In the genomic region with DNA sequence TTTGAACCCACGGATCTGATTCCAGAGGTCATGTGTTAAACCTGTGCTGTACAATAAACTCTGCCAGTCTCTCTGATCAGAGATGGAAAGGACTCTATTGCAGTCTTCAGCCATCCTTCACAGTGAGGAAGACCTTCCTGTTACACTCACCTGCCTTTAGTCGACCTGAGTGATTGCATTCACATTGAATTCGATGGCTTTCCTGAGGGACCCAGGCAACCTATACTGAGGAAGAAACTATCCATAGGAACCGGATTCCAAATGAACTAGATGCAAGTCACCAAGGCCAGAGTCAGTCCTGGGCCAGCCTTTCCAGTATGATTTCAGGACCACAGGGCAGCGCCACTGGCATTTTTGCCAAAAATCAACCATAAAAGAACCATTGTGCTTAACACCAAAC, we compare ENCODE assay signal across 21 cellular contexts. TPM values are rescaled to one million over a fixed set of nuclear protein-coding genes. Genes with fewer than 3 reads are reported as not detected.
DNase-seq lines count a peak whose midpoint lies in the region; ATAC-seq, FAIRE-seq and TF ChIP-seq lines count a peak whose summit lies in the region.
"Had no signal": no experiment of that assay in that cellular context is flagged by ENCODE, and none has a peak within 500 bp of the region (broad histone marks: within the 10 kb centered on the region; RNA-seq: fewer than 3 reads in every experiment).

No MANE protein-coding gene starts in this region.

- H3T11ph ChIP-seq in H9 (ENCODE audit: low read length), result no peak overlapping the region

- peak overlapping the region; percentile 19 for H3K4me3 Mint-ChIP-seq in activated naive CD4-positive, alpha-beta T cell treated with anti-CD3 and anti-CD28 coated beads, Interleukin-2, amount 50 U/mL, for 24 hours
- no peak overlapping the region for H3K4me3 Mint-ChIP-seq in activated naive CD4-positive, alpha-beta T cell treated with anti-CD3 and anti-CD28 coated beads, Interleukin-2, amount 10 ng/mL, durations not matched to agents 7 days and 5 days
- H3K4me3 Mint-ChIP-seq in H9, result no peak overlapping the region
- H3K4me3 Mint-ChIP-seq: endodermal cell had no signal

- 0 out of 3 replicates have a peak overlapping the region, but pooled peaks have one; percentile 28 for H2BK15ac ChIP-seq in IMR-90 (ENCODE audit: low read depth, low read length)
- H2BK15ac ChIP-seq in H9 (ENCODE audit: low read depth, low read length), result no peak overlapping the region

- BruUV-seq in IMR-90 (replicated peaks; lab: Mats Ljungman, UMichigan) (no TSS peak), HepG2 (replicated peaks; lab: Mats Ljungman, UMichigan) (no TSS peak)

- WGBS in IMR-90 (ENCODE audit: extremely low coverage in 2 of 2, insufficient read length in 1 of 2), 2 experiments, result 88% methylated on average over 3 of the region's 5 CpGs; no CpG with 5 or more reads in 1 of the 2 experiments
- 84% methylated on average over 5 of the region's 5 CpGs for WGBS in HepG2 (ENCODE audit: low lambda C conversion rate)
- 77 to 89% methylated on average over 3 to 5 of the region's 5 CpGs for WGBS in transverse colon (ENCODE audit: low coverage in 1 of 2), 2 donors
- no CpG with 5 or more reads among the region's 5 CpGs for WGBS in H9 (ENCODE audit: extremely low coverage, insufficient read length, low lambda C conversion rate)

- H3K27ac Mint-ChIP-seq in activated naive CD4-positive, alpha-beta T cell treated with anti-CD3 and anti-CD28 coated beads, Interleukin-2, amount 50 U/mL, for 24 hours, result peak overlapping the region; percentile 52
- no peak overlapping the region for H3K27ac Mint-ChIP-seq in activated naive CD4-positive, alpha-beta T cell treated with anti-CD3 and anti-CD28 coated beads, Interleukin-2, amount 10 ng/mL, durations not matched to agents 7 days and 5 days
- H3K27ac Mint-ChIP-seq in H9, result no peak overlapping the region

- H3K4ac ChIP-seq in IMR-90 (ENCODE audit: low read depth, low read length) (0 out of 2 replicates have a peak overlapping the region, but pooled peaks have one; percentile 12), H9 (ENCODE audit: low read depth, low read length) (no peak overlapping the region)

- no peak overlapping the region for H3K9ac ChIP-seq in IMR-90 (ENCODE audit: low read depth, low read length)
- H3K9ac ChIP-seq in HepG2 (ENCODE audit: insufficient read depth, low read depth, low read length), result no peak overlapping the region
- no peak overlapping the region for H3K9ac ChIP-seq in H9 (ENCODE audit: extremely low read depth, insufficient read length, low read length)

- H3K23ac ChIP-seq in IMR-90 (ENCODE audit: low read depth, low read length), result no peak overlapping the region
- H3K23ac ChIP-seq in H9 (ENCODE audit: insufficient read length, low read depth, low read length), result no peak overlapping the region

- H3K4me1 ChIP-seq in IMR-90 (ENCODE audit: control insufficient read depth, insufficient read depth, low read length) (peaks cover 12% of the 10 kb centered on the region), HepG2 (ENCODE audit: insufficient read depth, low read length) (peaks cover 82% of the 10 kb centered on the region), transverse colon (peaks cover 0 to 26% (median 9%) of the 10 kb centered on the region in 4 donors), H9 (ENCODE audit: insufficient read depth, low read length) (peaks cover 6% of the 10 kb centered on the region; the same call in 1 of the 2 replicates)

- H4K20me1 ChIP-seq in IMR-90 (ENCODE audit: insufficient read depth, low read length) (no peaks in the 10 kb centered on the region), HepG2 (ENCODE audit: insufficient read depth, low read length) (no peaks in the 10 kb centered on the region), H9 (ENCODE audit: control insufficient read depth, insufficient read depth, insufficient read length) (no peaks in the 10 kb centered on the region)

- TF ChIP-seq CTCF in IMR-90 (conservative IDR thresholded peaks at IDR 0.05; ENCODE audit: low read depth, low read length) (no peak), HepG2 (CRISPR knock-in tag; IDR thresholded peaks at IDR 0.05) (no peak), transverse colon (IDR thresholded peaks at IDR 0.05) (no peak), H9 (conservative IDR thresholded peaks at IDR 0.05) (no peak)

- dilution Hi-C loops in IMR-90 (cut with HindIII; ENCODE audit: low sequenced_read_pairs, unreplicated experiment), result no loop called here

- in situ Hi-C loops in IMR-90 (cut with MboI; ENCODE audit: low sequenced_read_pairs), result no loop called here
- in situ Hi-C loops in HepG2 (cut with HindIII; ENCODE audit: extremely low pct_ligation_motif_present, low pct_unique_long_range_greater_than_20kb), result no loop called here
- in situ Hi-C loops in transverse colon (cut with MboI; ENCODE audit: low pct_ligation_motif_present in 1 of 4, low pct_unique_long_range_greater_than_20kb in 1 of 4, low sequenced_read_pairs in 3 of 4), result loop anchor here in 1 of 4 donors (25.0 kb wide), 1 partner anchor 233 kb away; no protein-coding TSS in a partner anchor

- peaks cover 3% of the 10 kb centered on the region; the same call in 1 of the 2 replicates for H3K9me1 ChIP-seq in IMR-90 (ENCODE audit: insufficient read depth, low read length)

- H3K79me1 ChIP-seq in IMR-90 (ENCODE audit: low read depth in 1 of 2, low read length in 2 of 2), result no peaks in the 10 kb centered on the region; a peak in 1 of 4 replicates
- no peaks in the 10 kb centered on the region for H3K79me1 ChIP-seq in H9 (ENCODE audit: insufficient read depth, low read depth, low read length, poor library complexity, severe bottlenecking)

- no peak overlapping the region for H2BK12ac ChIP-seq in H9 (ENCODE audit: insufficient read length, low read depth, low read length)

- CTCF ChIA-PET in activated naive CD4-positive, alpha-beta T cell treated with anti-CD3 and anti-CD28 coated beads, Interleukin-2, amount 10 ng/mL, durations not matched to agents 7 days and 5 days (lab: Charles Lee), result interaction anchor here (0.8 to 2.4 kb wide), 7 partner anchors 20 to 101 kb away, joined by 3 to 18 read pairs (median 6); no protein-coding TSS in a partner anchor
- CTCF ChIA-PET in IMR-90 (lab: Yijun Ruan, JAX), result no interaction called here
- CTCF ChIA-PET in HepG2 (lab: Yijun Ruan, JAX; ENCODE audit: low intra/inter-chr PET ratio, low total read pairs), result no interaction called here

- H3K9me3 Mint-ChIP-seq in activated naive CD4-positive, alpha-beta T cell treated with anti-CD3 and anti-CD28 coated beads, Interleukin-2, amount 50 U/mL, for 24 hours, result peaks cover 6% of the 10 kb centered on the region
- peaks cover 10% of the 10 kb centered on the region for H3K9me3 Mint-ChIP-seq in activated naive CD4-positive, alpha-beta T cell treated with anti-CD3 and anti-CD28 coated beads, Interleukin-2, amount 10 ng/mL, durations not matched to agents 7 days and 5 days
- H3K9me3 Mint-ChIP-seq in H9, result peaks cover 9 to 11% of the 10 kb centered on the region in 2 experiments

- ATAC-seq in IMR-90 (ENCODE audit: low read depth), result no peak
- ATAC-seq in HepG2, result no peak
- ATAC-seq: Right ventricle myocardium inferior had no signal

- H3K18ac ChIP-seq in IMR-90 (ENCODE audit: low read depth, low read length), result no peak overlapping the region
- H3K18ac ChIP-seq in H9 (ENCODE audit: insufficient read length, low read depth, low read length), result no peak overlapping the region

- peaks cover 9% of the 10 kb centered on the region for H3K23me2 ChIP-seq in H9 (ENCODE audit: insufficient read length, low read depth, low read length, poor library complexity, severe bottlenecking)

- H2BK20ac ChIP-seq in IMR-90 (ENCODE audit: low read depth, low read length) (peak overlapping the region; percentile 26; the same call in 1 of the 2 replicates), H9 (ENCODE audit: low read depth, low read length, poor library complexity, severe bottlenecking) (no peak overlapping the region)

- H2BK5ac ChIP-seq in IMR-90 (ENCODE audit: low read depth, low read length, poor library complexity, severe bottlenecking), result no peak overlapping the region
- no peak overlapping the region for H2BK5ac ChIP-seq in H9 (ENCODE audit: insufficient read length, low read length)

- H3K4me2 ChIP-seq in IMR-90 (ENCODE audit: low read depth, low read length) (no peak overlapping the region), HepG2 (ENCODE audit: low read depth, low read length) (peak overlapping the region; percentile 0; the same call in 1 of the 2 replicates), H9 (ENCODE audit: insufficient read depth, insufficient read length, low read length) (no peak overlapping the region)

- no peak overlapping the region for H2BK120ac ChIP-seq in IMR-90 (ENCODE audit: low read depth, low read length)
- no peak overlapping the region for H2BK120ac ChIP-seq in H9 (ENCODE audit: low read depth, low read length, poor library complexity, severe bottlenecking)

- H3K36me3 ChIP-seq in IMR-90 (ENCODE audit: control insufficient read depth, insufficient read depth, low read length) (no peaks in the 10 kb centered on the region), HepG2 (replicated peaks in 1 of 2; ENCODE audit: control insufficient read depth in 1 of 2, insufficient read depth in 2 of 2, low read length in 2 of 2) (no peaks in the 10 kb centered on the region), transverse colon (no peaks in the 10 kb centered on the region)
- H3K36me3 ChIP-seq: ascending aorta, thoracic aorta had no signal

- H4K5ac ChIP-seq in IMR-90 (ENCODE audit: low read depth, low read length) (no peak overlapping the region), H9 (ENCODE audit: insufficient read length, low read depth, low read length) (no peak overlapping the region)

- H4K91ac ChIP-seq in IMR-90 (ENCODE audit: insufficient read depth, low read depth, low read length), result no peak overlapping the region
- H4K91ac ChIP-seq in H9 (ENCODE audit: insufficient read length, low read depth, low read length), result no peak overlapping the region

- 0 out of 2 replicates have a peak, but pooled peaks cover 2% of the 10 kb centered on the region for H3K27me3 ChIP-seq in IMR-90 (ENCODE audit: control insufficient read depth, insufficient read depth, low read length)
- H3K27me3 ChIP-seq in HepG2 (ENCODE audit: control insufficient read depth in 1 of 2, insufficient read depth in 2 of 2, low read length in 2 of 2), result no peaks in the 10 kb centered on the region
- H3K27me3 ChIP-seq in transverse colon, result no peaks in the 10 kb centered on the region
- H3K27me3 ChIP-seq in H9 (ENCODE audit: insufficient read depth, low read length), result no peaks in the 10 kb centered on the region; the same call in 1 of the 2 replicates
- H3K27me3 ChIP-seq: ascending aorta had no signal

- no peak overlapping the region for H4K8ac ChIP-seq in IMR-90 (ENCODE audit: low read depth in 2 of 2, low read length in 2 of 2)
- H4K8ac ChIP-seq in H9 (replicated peaks; ENCODE audit: insufficient read length, low read depth, low read length), result no peak overlapping the region

- TF ChIP-seq EP300 in HepG2 (IDR thresholded peaks at IDR 0.05; ENCODE audit: low read depth in 2 of 2, low read length in 2 of 2) (no peak), HepG2 (CRISPR knock-in tag; IDR thresholded peaks at IDR 0.05; ENCODE audit: borderline replicate concordance) (no peak), transverse colon (IDR thresholded peaks at IDR 0.05; ENCODE audit: low read depth) (no peak)

- H3K14ac ChIP-seq in IMR-90 (replicated peaks; ENCODE audit: low read depth, low read length) (no peak overlapping the region; the same call in 1 of the 2 replicates), H9 (ENCODE audit: insufficient read depth, low read length) (no peak overlapping the region)

- intact Hi-C loops in IMR-90 (cut with micrococcal nuclease) (no loop called here), HepG2 (cut with micrococcal nuclease; ENCODE audit: unreplicated experiment) (no loop called here), transverse colon (cut with DNase I; ENCODE audit: low total_unique reads) (no loop called here)

- no peak for DNase-seq in activated naive CD4-positive, alpha-beta T cell treated with anti-CD3 and anti-CD28 coated beads, Interleukin-2, amount 10 ng/mL, durations not matched to agents 7 days and 5 days
- DNase-seq in IMR-90 (no peak), HepG2 (ENCODE audit: low spot score) (no peak), transverse colon (no peak), H9 (no peak), EL (no peak)
- DNase-seq in central memory CD4-positive, alpha-beta T cell, result no peak
- DNase-seq: activated gamma-delta T cell treated with Interleukin-2 at 50 U/mL for 16 hours, Caco-2, Kasumi-1, left colon, NCI-H1105, NCI-H2107, NCI-H524, nucleus accumbens had no signal

- no peak for TF ChIP-seq RAD21 in IMR-90 (IDR thresholded peaks at IDR 0.05; ENCODE audit: low read length)
- no peak for TF ChIP-seq RAD21 in HepG2 (CRISPR knock-in tag; IDR thresholded peaks at IDR 0.05)

- H2AK5ac ChIP-seq in IMR-90 (ENCODE audit: low read depth, low read length) (no peak overlapping the region; the same call in 1 of the 2 replicates), H9 (ENCODE audit: insufficient read length, low read length) (no peak overlapping the region)

- H3K27ac ChIP-seq in IMR-90 (ENCODE audit: insufficient read depth, low read length) (no peak overlapping the region), HepG2 (ENCODE audit: extremely low read length, insufficient read depth, low read length) (peak overlapping the region; percentile 76), transverse colon (peak overlapping the region; percentile 55 to 74 (median 65)), H9 (ENCODE audit: insufficient read length, low read depth, low read length) (no peak overlapping the region)

- H2AFZ ChIP-seq in IMR-90 (replicated peaks; ENCODE audit: low read length, poor library complexity), result no peak overlapping the region
- H2AFZ ChIP-seq in HepG2 (ENCODE audit: low read length), result no peak overlapping the region
- no peak overlapping the region for H2AFZ ChIP-seq in H9 (ENCODE audit: low read length)

- no peak overlapping the region for H3K4me3 ChIP-seq in IMR-90 (ENCODE audit: insufficient read depth, low read depth, low read length)
- H3K4me3 ChIP-seq in HepG2 (replicated peaks in 1 of 3; ENCODE audit: insufficient read depth in 1 of 3, low read depth in 2 of 3, low read length in 3 of 3), result no peak overlapping the region
- H3K4me3 ChIP-seq in transverse colon, result no peak overlapping the region
- H3K4me3 ChIP-seq: ascending aorta, thoracic aorta had no signal

- no peak for TF ChIP-seq POLR2A in IMR-90 (IDR thresholded peaks at IDR 0.05; ENCODE audit: low read depth, low read length)
- no peak for TF ChIP-seq POLR2A in HepG2 (IDR thresholded peaks at IDR 0.05; ENCODE audit: insufficient read depth in 1 of 2, low read depth in 2 of 2, low read length in 2 of 2)
- TF ChIP-seq POLR2A in transverse colon (IDR thresholded peaks at IDR 0.05), result no peak

- peaks cover 23% of the 10 kb centered on the region for H3K4me1 Mint-ChIP-seq in activated naive CD4-positive, alpha-beta T cell treated with anti-CD3 and anti-CD28 coated beads, Interleukin-2, amount 50 U/mL, for 24 hours
- H3K4me1 Mint-ChIP-seq in activated naive CD4-positive, alpha-beta T cell treated with anti-CD3 and anti-CD28 coated beads, Interleukin-2, amount 10 ng/mL, durations not matched to agents 7 days and 5 days, result peaks cover 56% of the 10 kb centered on the region
- peaks cover 22 to 25% of the 10 kb centered on the region in 2 experiments for H3K4me1 Mint-ChIP-seq in H9

- no peaks in the 10 kb centered on the region for H3K27me3 Mint-ChIP-seq in activated naive CD4-positive, alpha-beta T cell treated with anti-CD3 and anti-CD28 coated beads, Interleukin-2, amount 50 U/mL, for 24 hours
- no peaks in the 10 kb centered on the region for H3K27me3 Mint-ChIP-seq in activated naive CD4-positive, alpha-beta T cell treated with anti-CD3 and anti-CD28 coated beads, Interleukin-2, amount 10 ng/mL, durations not matched to agents 7 days and 5 days
- peaks cover 15% of the 10 kb centered on the region for H3K27me3 Mint-ChIP-seq in H9 (ENCODE audit: low read depth)

- no peak for FAIRE-seq in HepG2 (lab: Jason Lieb, UNC)

- peaks cover 4% of the 10 kb centered on the region for H3K36me3 Mint-ChIP-seq in activated naive CD4-positive, alpha-beta T cell treated with anti-CD3 and anti-CD28 coated beads, Interleukin-2, amount 50 U/mL, for 24 hours
- peaks cover 13% of the 10 kb centered on the region for H3K36me3 Mint-ChIP-seq in activated naive CD4-positive, alpha-beta T cell treated with anti-CD3 and anti-CD28 coated beads, Interleukin-2, amount 10 ng/mL, durations not matched to agents 7 days and 5 days
- H3K36me3 Mint-ChIP-seq in H9 (ENCODE audit: insufficient read depth in 1 of 3, low read depth in 3 of 3), result peaks cover 3 to 7% (median 6%) of the 10 kb centered on the region in 3 experiments; a peak in 5 of 7 replicates

- H2AK9ac ChIP-seq in IMR-90 (replicated peaks; ENCODE audit: low read depth, low read length, poor library complexity), result no peak overlapping the region

- H3K79me2 ChIP-seq in HepG2 (ENCODE audit: insufficient read depth, low read length) (peaks cover 16% of the 10 kb centered on the region), H9 (ENCODE audit: insufficient read depth, low read length) (no peaks in the 10 kb centered on the region)

- POLR2A ChIA-PET in IMR-90 (lab: Charles Lee; ENCODE audit: unreplicated experiment), result no interaction called here
- POLR2A ChIA-PET in HepG2 (lab: Yijun Ruan, JAX), result interaction anchor here (1.9 to 4.1 kb wide), 5 partner anchors 12 to 90 kb away, joined by 7 to 110 read pairs (median 38); no protein-coding TSS in a partner anchor

- H3K56ac ChIP-seq in IMR-90 (ENCODE audit: extremely low read depth, insufficient read depth, low read length) (no peak overlapping the region), H9 (ENCODE audit: insufficient read length, low read depth, low read length) (no peak overlapping the region)

- H3K9me3 ChIP-seq in IMR-90 (ENCODE audit: control insufficient read depth, insufficient read depth, low read length) (no peaks in the 10 kb centered on the region; the same call in 1 of the 2 replicates), HepG2 (ENCODE audit: low read length) (peaks cover 6% of the 10 kb centered on the region; the same call in 1 of the 2 replicates), transverse colon (no peaks in the 10 kb centered on the region), H9 (ENCODE audit: control insufficient read depth, low read depth, low read length) (no peaks in the 10 kb centered on the region)
- H3K9me3 ChIP-seq: ascending aorta, thoracic aorta had no signal

RNA-seq across cellular contexts. Expression of a gene that starts 56.8 kb away (rescaled TPM):
- 50.3 and 55.6 TPM in 2 replicates for total RNA-seq in IMR-90 (2012; rRNA removed)
- polyA plus RNA-seq in IMR-90 (2012; rRNA removed), result 67.4 and 95.7 TPM in 2 replicates
- polyA plus RNA-seq in IMR-90 (2012; cell fraction: cytosol; rRNA removed), result 40.2 and 112 TPM in 2 replicates
- polyA plus RNA-seq in IMR-90 (2012; cell fraction: nucleus; rRNA removed; ENCODE audit: low replicate concordance), result 310 and 597 TPM in 2 replicates
- total RNA-seq in HepG2 (2016; rRNA removed; fragmentation: Illumina TruSeq; extraction: Trizol), result 28.5 and 52.6 TPM in 2 replicates
- 29.8 and 32.7 TPM in 2 replicates for total RNA-seq in HepG2 (2016; cell fraction: cytosol; rRNA removed; fragmentation: Illumina TruSeq; extraction: Trizol; ENCODE audit: low read depth)
- total RNA-seq in HepG2 (2016; cell fraction: insoluble cytoplasmic fraction; rRNA removed; fragmentation: Illumina TruSeq; extraction: Trizol), result 26.0 and 48.3 TPM in 2 replicates
- 54.4 and 56.9 TPM in 2 replicates for total RNA-seq in HepG2 (2016; cell fraction: membrane; rRNA removed; fragmentation: Illumina TruSeq; extraction: Trizol)
- 54.4 and 55.1 TPM in 2 replicates for total RNA-seq in HepG2 (2016; cell fraction: nucleus; rRNA removed; fragmentation: Illumina TruSeq; extraction: Trizol)
- polyA plus RNA-seq in HepG2 (2011; rRNA removed), result 58.8 and 61.3 TPM in 2 replicates
- 38.5 and 60.7 TPM in 2 replicates for polyA plus RNA-seq in HepG2 (2011; cell fraction: cytosol; rRNA removed)
- 143 and 171 TPM in 2 replicates for polyA plus RNA-seq in HepG2 (2011; cell fraction: nucleus; rRNA removed)
- 40.4 and 41.4 TPM in 2 replicates for polyA plus RNA-seq in HepG2 (2012)
- polyA plus RNA-seq in HepG2 (2016; cell fraction: cytosol; fragmentation: Illumina TruSeq; extraction: Trizol; ENCODE audit: low read depth), result 17.4 and 18.8 TPM in 2 replicates
- polyA plus RNA-seq in HepG2 (2016; cell fraction: insoluble cytoplasmic fraction; fragmentation: Illumina TruSeq; extraction: Trizol; ENCODE audit: low read depth), result 22.6 and 27.6 TPM in 2 replicates
- polyA plus RNA-seq in HepG2 (2016; cell fraction: membrane; fragmentation: Illumina TruSeq; extraction: Trizol; ENCODE audit: low read depth), result 33.9 and 35.9 TPM in 2 replicates
- 102 and 113 TPM in 2 replicates for polyA plus RNA-seq in HepG2 (2016; cell fraction: nucleus; fragmentation: Illumina TruSeq; extraction: Trizol; ENCODE audit: insufficient read depth, low read depth)
- polyA minus RNA-seq in HepG2 (2011; rRNA and poly(A)+ RNA removed; ENCODE audit: low replicate concordance), result 71.1 and 76.2 TPM in 2 replicates
- 18.8 and 24.4 TPM in 2 replicates for polyA minus RNA-seq in HepG2 (2011; cell fraction: cytosol; rRNA and poly(A)+ RNA removed)
- 23.2 and 26.8 TPM in 2 replicates for polyA minus RNA-seq in HepG2 (2011; cell fraction: nucleus; rRNA and poly(A)+ RNA removed)
- total RNA-seq in transverse colon, result 100 to 1,000 TPM in 1 of 4 donors, 10 to 100 TPM in 3; 60.6 to 108 (median 74.6) TPM
- 134 and 135 TPM in 2 replicates for total RNA-seq in H9 (2021)
- total RNA-seq: mononuclear cell had no signal

Comparison
In these comparisons a context has a peak if more than half of its experiments do, and no peak if none do; other contexts are left out.
1. H3K27ac ChIP-seq: peak in HepG2 (single experiment) and transverse colon (4 of 4); none in IMR-90 (single experiment) and H9 (single experiment).